8 cellular contexts compared by ENCODE assay signal in the genomic region with DNA sequence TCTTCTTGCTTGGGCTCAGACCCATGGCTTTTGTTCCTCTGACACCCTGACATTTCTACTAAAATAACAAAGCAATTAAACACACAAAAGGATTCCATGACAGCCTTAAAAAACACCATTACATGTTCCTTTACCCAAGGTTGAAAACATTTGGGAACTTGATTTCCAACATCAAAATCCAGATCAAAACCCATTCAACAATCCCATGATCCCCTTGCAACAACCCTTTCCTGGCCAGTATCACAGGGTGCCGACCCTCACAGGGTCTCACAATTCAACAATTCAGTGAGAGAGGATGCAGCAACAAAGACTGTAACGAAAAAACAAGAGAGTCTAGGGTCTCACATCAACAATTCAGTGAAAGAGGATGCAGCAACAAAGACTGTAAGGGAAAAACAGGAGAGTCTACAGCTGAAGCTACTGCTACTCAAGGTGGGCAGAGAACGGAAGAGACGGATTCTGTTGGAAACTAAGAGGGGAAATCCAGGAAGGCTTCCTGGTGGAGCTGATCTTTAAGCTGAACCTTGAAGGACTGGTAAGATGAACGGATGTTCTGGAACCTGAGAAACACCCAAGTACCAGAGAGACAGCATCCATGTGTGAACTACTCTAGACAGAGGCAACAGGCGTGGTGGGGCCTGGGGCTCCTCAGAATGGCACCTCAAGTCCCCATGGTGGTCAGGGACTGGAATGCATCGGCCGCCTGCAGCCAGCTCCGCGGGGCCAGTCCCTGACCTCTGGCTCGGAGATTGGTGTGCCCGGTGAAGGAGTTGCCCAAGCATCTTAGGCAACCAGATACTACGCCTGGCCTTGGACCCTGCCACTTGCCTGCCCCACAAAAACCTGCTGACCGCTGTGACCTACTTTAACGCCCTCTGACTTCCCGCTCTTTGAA.
A peak's percentile ranks its signal among the peaks of the same experiment; 100 is the strongest.
DNase-seq lines count a peak whose midpoint lies in the region; ATAC-seq and TF ChIP-seq lines count a peak whose summit lies in the region.

No MANE protein-coding gene starts in this region.

- H3K9me3 ChIP-seq in mucosa of stomach (ENCODE audit: control insufficient read depth, low read length) = no peaks in the 10 kb centered on the region

- H3K9ac ChIP-seq in KMS-11 (peak overlapping the region; percentile 88), mucosa of stomach (ENCODE audit: low read length) (peak overlapping the region; percentile 72)

- H3K36me3 ChIP-seq in KMS-11 (ENCODE audit: insufficient read depth) = no peaks in the 10 kb centered on the region
- H3K36me3 ChIP-seq in mucosa of stomach (ENCODE audit: control insufficient read depth, insufficient read depth, low read length) = no peaks in the 10 kb centered on the region

- peak; percentile 70 for DNase-seq in GM12865 (ENCODE audit: low read depth)
- DNase-seq in central memory CD8-positive, alpha-beta T cell (ENCODE audit: low spot score in 2 of 2) = no peak
- no peak for DNase-seq in NCI-H1694 treated with DMSO at 0.1 percent for 48 hours (lab: John Stamatoyannopoulos, UW)
- DNase-seq in NCI-H2029 (lab: John Stamatoyannopoulos, UW) = no peak
- DNase-seq in NCI-H1930 (lab: John Stamatoyannopoulos, UW) = no peak
- no peak for DNase-seq in effector CD4-positive, alpha-beta T cell

- H3K4me3 Mint-ChIP-seq in central memory CD8-positive, alpha-beta T cell = peak overlapping the region; percentile 78

- H3K4me3 ChIP-seq in GM12865 (ENCODE audit: low read depth, low read length) (peak overlapping the region; percentile 59), KMS-11 (IDR thresholded peaks at IDR 0.05; ENCODE audit: insufficient read depth, low read depth, low read length) (no peak overlapping the region), mucosa of stomach (ENCODE audit: low read length) (peak overlapping the region; percentile 6)

- H3K36me3 Mint-ChIP-seq in central memory CD8-positive, alpha-beta T cell (ENCODE audit: insufficient read depth) = peaks cover 11% of the 10 kb centered on the region

- no peaks in the 10 kb centered on the region for H3K27me3 Mint-ChIP-seq in central memory CD8-positive, alpha-beta T cell

- peak overlapping the region; percentile 90 for H3K4me2 ChIP-seq in KMS-11

- no peaks in the 10 kb centered on the region for H3K9me3 Mint-ChIP-seq in central memory CD8-positive, alpha-beta T cell

- H3K27ac ChIP-seq in KMS-11 = peak overlapping the region; percentile 91

- peak; percentile 20 for ATAC-seq in central memory CD8-positive, alpha-beta T cell (replicated peaks; ENCODE audit: extremely low read depth, poor library complexity, severe bottlenecking)

- H4K20me1 ChIP-seq in KMS-11 (ENCODE audit: insufficient read depth) = no peaks in the 10 kb centered on the region

- TF ChIP-seq CTCF in GM12865 (IDR thresholded peaks at IDR 0.05; ENCODE audit: insufficient read depth, low read depth, low read length, missing control alignments) (no peak), KMS-11 (conservative IDR thresholded peaks at IDR 0.05; ENCODE audit: low read depth, low read length) (no peak)

- H3K4me1 ChIP-seq in KMS-11 (ENCODE audit: low read depth, poor library complexity, severe bottlenecking) = peaks cover 58% of the 10 kb centered on the region
- peaks cover 56% of the 10 kb centered on the region for H3K4me1 ChIP-seq in mucosa of stomach (ENCODE audit: control insufficient read depth, insufficient read depth, low read length)

- peak overlapping the region; percentile 90 for H3K27ac Mint-ChIP-seq in central memory CD8-positive, alpha-beta T cell (ENCODE audit: low read depth)

- H3K4me1 Mint-ChIP-seq in central memory CD8-positive, alpha-beta T cell = peaks cover 68% of the 10 kb centered on the region

- H3K79me2 ChIP-seq in KMS-11 (ENCODE audit: insufficient read depth, low read depth) = no peaks in the 10 kb centered on the region

- no peaks in the 10 kb centered on the region for H3K27me3 ChIP-seq in KMS-11 (ENCODE audit: insufficient read depth, low read depth)
- no peaks in the 10 kb centered on the region for H3K27me3 ChIP-seq in mucosa of stomach (ENCODE audit: control insufficient read depth, insufficient read depth, low read length)

- peak overlapping the region; percentile 57; the same call in 1 of the 2 replicates for H2AFZ ChIP-seq in KMS-11 (ENCODE audit: low read depth)
